In the genomic region with DNA sequence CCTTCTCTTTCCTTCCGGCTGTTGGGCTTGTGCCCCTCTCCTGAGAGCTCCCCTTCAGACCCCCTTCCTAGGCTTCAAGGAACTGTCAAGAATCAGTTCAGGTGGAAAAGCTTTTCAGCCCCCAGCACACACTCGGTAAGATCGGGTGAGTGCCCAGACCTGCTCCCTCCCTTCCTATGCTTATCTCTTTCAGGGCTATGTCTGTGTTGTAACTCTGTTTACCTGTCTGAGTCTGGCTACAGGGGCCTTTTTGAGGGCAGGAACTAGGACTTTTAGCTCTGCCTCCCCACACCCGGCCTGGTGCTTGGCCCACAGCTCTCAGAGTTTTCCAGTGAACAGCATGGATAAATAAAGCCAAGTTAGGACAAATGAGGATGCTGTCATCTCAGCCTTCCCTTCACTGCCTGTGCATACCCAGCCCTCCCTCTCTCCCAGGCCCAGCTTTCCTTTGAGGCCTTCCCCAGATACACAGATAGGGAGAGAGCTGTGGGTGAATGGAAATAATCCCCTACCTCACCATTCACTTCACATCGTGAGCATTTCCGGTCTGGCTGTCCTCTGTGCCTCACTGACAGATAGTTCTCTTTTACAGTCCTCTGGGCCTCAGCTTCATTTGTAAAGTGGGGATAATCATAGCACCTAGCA, we compare ENCODE assay signal across 1 cellular context.
TF ChIP-seq lines count a peak whose summit lies in the region.

No MANE protein-coding gene starts in this region.

TF ChIP-seq in HepG2, 621 proteins besides CTCF, POLR2A, EP300 and RAD21 (continued from another document and continues in another):
- TF ChIP-seq, protein P1, sequence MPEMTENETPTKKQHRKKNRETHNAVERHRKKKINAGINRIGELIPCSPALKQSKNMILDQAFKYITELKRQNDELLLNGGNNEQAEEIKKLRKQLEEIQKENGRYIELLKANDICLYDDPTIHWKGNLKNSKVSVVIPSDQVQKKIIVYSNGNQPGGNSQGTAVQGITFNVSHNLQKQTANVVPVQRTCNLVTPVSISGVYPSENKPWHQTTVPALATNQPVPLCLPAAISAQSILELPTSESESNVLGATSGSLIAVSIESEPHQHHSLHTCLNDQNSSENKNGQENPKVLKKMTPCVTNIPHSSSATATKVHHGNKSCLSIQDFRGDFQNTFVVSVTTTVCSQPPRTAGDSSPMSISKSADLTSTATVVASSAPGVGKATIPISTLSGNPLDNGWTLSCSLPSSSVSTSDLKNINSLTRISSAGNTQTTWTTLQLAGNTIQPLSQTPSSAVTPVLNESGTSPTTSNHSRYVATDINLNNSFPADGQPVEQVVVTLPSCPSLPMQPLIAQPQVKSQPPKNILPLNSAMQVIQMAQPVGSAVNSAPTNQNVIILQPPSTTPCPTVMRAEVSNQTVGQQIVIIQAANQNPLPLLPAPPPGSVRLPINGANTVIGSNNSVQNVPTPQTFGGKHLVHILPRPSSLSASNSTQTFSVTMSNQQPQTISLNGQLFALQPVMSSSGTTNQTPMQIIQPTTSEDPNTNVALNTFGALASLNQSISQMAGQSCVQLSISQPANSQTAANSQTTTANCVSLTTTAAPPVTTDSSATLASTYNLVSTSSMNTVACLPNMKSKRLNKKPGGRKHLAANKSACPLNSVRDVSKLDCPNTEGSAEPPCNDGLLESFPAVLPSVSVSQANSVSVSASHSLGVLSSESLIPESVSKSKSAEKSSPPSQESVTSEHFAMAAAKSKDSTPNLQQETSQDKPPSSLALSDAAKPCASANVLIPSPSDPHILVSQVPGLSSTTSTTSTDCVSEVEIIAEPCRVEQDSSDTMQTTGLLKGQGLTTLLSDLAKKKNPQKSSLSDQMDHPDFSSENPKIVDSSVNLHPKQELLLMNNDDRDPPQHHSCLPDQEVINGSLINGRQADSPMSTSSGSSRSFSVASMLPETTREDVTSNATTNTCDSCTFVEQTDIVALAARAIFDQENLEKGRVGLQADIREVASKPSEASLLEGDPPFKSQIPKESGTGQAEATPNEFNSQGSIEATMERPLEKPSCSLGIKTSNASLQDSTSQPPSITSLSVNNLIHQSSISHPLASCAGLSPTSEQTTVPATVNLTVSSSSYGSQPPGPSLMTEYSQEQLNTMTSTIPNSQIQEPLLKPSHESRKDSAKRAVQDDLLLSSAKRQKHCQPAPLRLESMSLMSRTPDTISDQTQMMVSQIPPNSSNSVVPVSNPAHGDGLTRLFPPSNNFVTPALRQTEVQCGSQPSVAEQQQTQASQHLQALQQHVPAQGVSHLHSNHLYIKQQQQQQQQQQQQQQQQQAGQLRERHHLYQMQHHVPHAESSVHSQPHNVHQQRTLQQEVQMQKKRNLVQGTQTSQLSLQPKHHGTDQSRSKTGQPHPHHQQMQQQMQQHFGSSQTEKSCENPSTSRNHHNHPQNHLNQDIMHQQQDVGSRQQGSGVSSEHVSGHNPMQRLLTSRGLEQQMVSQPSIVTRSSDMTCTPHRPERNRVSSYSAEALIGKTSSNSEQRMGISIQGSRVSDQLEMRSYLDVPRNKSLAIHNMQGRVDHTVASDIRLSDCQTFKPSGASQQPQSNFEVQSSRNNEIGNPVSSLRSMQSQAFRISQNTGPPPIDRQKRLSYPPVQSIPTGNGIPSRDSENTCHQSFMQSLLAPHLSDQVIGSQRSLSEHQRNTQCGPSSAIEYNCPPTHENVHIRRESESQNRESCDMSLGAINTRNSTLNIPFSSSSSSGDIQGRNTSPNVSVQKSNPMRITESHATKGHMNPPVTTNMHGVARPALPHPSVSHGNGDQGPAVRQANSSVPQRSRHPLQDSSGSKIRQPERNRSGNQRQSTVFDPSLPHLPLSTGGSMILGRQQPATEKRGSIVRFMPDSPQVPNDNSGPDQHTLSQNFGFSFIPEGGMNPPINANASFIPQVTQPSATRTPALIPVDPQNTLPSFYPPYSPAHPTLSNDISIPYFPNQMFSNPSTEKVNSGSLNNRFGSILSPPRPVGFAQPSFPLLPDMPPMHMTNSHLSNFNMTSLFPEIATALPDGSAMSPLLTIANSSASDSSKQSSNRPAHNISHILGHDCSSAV (CRISPR knock-in tag; IDR thresholded peaks at IDR 0.05; ENCODE audit: borderline replicate concordance), result 0 out of 2 replicates have a peak, but pooled peaks have one; percentile 35
- TF ChIP-seq BRD4 (CRISPR knock-in tag; IDR thresholded peaks at IDR 0.05) (0 out of 2 replicates have a peak, but pooled peaks have one; percentile 27), NBN (conservative IDR thresholded peaks at IDR 0.05) (no peak), ZFP91 (CRISPR knock-in tag; IDR thresholded peaks at IDR 0.05; ENCODE audit: borderline replicate concordance) (peak; percentile 71), NFKB2 (CRISPR knock-in tag; IDR thresholded peaks at IDR 0.05; ENCODE audit: borderline replicate concordance) (no peak), MZF1 (CRISPR knock-in tag; IDR thresholded peaks at IDR 0.05; ENCODE audit: borderline replicate concordance) (no peak), ZSCAN22 (CRISPR knock-in tag; IDR thresholded peaks at IDR 0.05) (no peak), NFE2 (CRISPR knock-in tag; IDR thresholded peaks at IDR 0.05) (no peak), TBX2 (CRISPR knock-in tag; IDR thresholded peaks at IDR 0.05; ENCODE audit: borderline replicate concordance) (no peak; the same call in 1 of the 2 replicates), TP53 (CRISPR knock-in tag; conservative IDR thresholded peaks at IDR 0.05) (no peak), GATAD2A (CRISPR knock-in tag; IDR thresholded peaks at IDR 0.05) (peak; percentile 95), ERF (CRISPR knock-in tag; IDR thresholded peaks at IDR 0.05) (peak; percentile 85), NCOA1 (CRISPR knock-in tag; IDR thresholded peaks at IDR 0.05) (no peak), SRSF4 (IDR thresholded peaks at IDR 0.05; ENCODE audit: low read depth, low read length, poor library complexity, severe bottlenecking) (no peak), ZNF878 (CRISPR knock-in tag; IDR thresholded peaks at IDR 0.05) (peak; percentile 70; the same call in 1 of the 2 replicates), ZNF660 (CRISPR knock-in tag; IDR thresholded peaks at IDR 0.05; ENCODE audit: borderline replicate concordance, low read depth) (no peak), MXD4 (CRISPR knock-in tag; IDR thresholded peaks at IDR 0.05) (no peak), ZFP36L1 (CRISPR knock-in tag; IDR thresholded peaks at IDR 0.05) (peak; percentile 67; the same call in 1 of the 2 replicates), PHF20 (CRISPR knock-in tag; IDR thresholded peaks at IDR 0.05) (peak; percentile 51), ZNF883 (CRISPR knock-in tag; IDR thresholded peaks at IDR 0.05; ENCODE audit: not compliant biosample characterization) (no peak), MIXL1 (CRISPR knock-in tag; IDR thresholded peaks at IDR 0.05) (peak; percentile 58; the same call in 1 of the 2 replicates), ZNF256 (CRISPR knock-in tag; conservative IDR thresholded peaks at IDR 0.05) (0 out of 2 replicates have a peak, but pooled peaks have one; percentile 51), NFATC3 (CRISPR knock-in tag; IDR thresholded peaks at IDR 0.05) (no peak), RFX1 (IDR thresholded peaks at IDR 0.05) (no peak), REPIN1 (CRISPR knock-in tag; IDR thresholded peaks at IDR 0.05; ENCODE audit: borderline replicate concordance, low read depth) (peak; percentile 37; the same call in 1 of the 2 replicates), U2AF1 (optimal IDR thresholded peaks at IDR 0.05; ENCODE audit: low read depth, low read length) (no peak), MEIS2 (CRISPR knock-in tag; IDR thresholded peaks at IDR 0.05) (peak; percentile 71; the same call in 1 of the 2 replicates), ZBTB21 (CRISPR knock-in tag; IDR thresholded peaks at IDR 0.05) (no peak), MAZ (IDR thresholded peaks at IDR 0.05; ENCODE audit: borderline replicate concordance, low read depth, low read length) (no peak), MAZ (CRISPR knock-in tag; IDR thresholded peaks at IDR 0.05; ENCODE audit: low read depth) (no peak; the same call in 1 of the 2 replicates), NFIB (CRISPR knock-in tag; IDR thresholded peaks at IDR 0.05; ENCODE audit: borderline replicate concordance) (no peak), CBX5 (CRISPR knock-in tag; IDR thresholded peaks at IDR 0.05; ENCODE audit: borderline replicate concordance) (peak; percentile 72; the same call in 1 of the 2 replicates), ZNF431 (CRISPR knock-in tag; IDR thresholded peaks at IDR 0.05; ENCODE audit: borderline replicate concordance, low read depth) (no peak; the same call in 1 of the 2 replicates), JUND (CRISPR knock-in tag; IDR thresholded peaks at IDR 0.05) (no peak), ZNF329 (CRISPR knock-in tag; IDR thresholded peaks at IDR 0.05; ENCODE audit: low read depth) (no peak), HHEX (CRISPR knock-in tag; IDR thresholded peaks at IDR 0.05) (no peak), ZNF773 (CRISPR knock-in tag; IDR thresholded peaks at IDR 0.05; ENCODE audit: borderline replicate concordance) (no peak)
- TF ChIP-seq, protein P2, sequence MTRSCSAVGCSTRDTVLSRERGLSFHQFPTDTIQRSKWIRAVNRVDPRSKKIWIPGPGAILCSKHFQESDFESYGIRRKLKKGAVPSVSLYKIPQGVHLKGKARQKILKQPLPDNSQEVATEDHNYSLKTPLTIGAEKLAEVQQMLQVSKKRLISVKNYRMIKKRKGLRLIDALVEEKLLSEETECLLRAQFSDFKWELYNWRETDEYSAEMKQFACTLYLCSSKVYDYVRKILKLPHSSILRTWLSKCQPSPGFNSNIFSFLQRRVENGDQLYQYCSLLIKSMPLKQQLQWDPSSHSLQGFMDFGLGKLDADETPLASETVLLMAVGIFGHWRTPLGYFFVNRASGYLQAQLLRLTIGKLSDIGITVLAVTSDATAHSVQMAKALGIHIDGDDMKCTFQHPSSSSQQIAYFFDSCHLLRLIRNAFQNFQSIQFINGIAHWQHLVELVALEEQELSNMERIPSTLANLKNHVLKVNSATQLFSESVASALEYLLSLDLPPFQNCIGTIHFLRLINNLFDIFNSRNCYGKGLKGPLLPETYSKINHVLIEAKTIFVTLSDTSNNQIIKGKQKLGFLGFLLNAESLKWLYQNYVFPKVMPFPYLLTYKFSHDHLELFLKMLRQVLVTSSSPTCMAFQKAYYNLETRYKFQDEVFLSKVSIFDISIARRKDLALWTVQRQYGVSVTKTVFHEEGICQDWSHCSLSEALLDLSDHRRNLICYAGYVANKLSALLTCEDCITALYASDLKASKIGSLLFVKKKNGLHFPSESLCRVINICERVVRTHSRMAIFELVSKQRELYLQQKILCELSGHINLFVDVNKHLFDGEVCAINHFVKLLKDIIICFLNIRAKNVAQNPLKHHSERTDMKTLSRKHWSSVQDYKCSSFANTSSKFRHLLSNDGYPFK (CRISPR knock-in tag; IDR thresholded peaks at IDR 0.05; ENCODE audit: borderline replicate concordance), result no peak; the same call in 1 of the 2 replicates
- TF ChIP-seq, protein P3, sequence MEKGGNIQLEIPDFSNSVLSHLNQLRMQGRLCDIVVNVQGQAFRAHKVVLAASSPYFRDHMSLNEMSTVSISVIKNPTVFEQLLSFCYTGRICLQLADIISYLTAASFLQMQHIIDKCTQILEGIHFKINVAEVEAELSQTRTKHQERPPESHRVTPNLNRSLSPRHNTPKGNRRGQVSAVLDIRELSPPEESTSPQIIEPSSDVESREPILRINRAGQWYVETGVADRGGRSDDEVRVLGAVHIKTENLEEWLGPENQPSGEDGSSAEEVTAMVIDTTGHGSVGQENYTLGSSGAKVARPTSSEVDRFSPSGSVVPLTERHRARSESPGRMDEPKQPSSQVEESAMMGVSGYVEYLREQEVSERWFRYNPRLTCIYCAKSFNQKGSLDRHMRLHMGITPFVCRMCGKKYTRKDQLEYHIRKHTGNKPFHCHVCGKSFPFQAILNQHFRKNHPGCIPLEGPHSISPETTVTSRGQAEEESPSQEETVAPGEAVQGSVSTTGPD (CRISPR knock-in tag; IDR thresholded peaks at IDR 0.05), result no peak
- TF ChIP-seq, protein P4, sequence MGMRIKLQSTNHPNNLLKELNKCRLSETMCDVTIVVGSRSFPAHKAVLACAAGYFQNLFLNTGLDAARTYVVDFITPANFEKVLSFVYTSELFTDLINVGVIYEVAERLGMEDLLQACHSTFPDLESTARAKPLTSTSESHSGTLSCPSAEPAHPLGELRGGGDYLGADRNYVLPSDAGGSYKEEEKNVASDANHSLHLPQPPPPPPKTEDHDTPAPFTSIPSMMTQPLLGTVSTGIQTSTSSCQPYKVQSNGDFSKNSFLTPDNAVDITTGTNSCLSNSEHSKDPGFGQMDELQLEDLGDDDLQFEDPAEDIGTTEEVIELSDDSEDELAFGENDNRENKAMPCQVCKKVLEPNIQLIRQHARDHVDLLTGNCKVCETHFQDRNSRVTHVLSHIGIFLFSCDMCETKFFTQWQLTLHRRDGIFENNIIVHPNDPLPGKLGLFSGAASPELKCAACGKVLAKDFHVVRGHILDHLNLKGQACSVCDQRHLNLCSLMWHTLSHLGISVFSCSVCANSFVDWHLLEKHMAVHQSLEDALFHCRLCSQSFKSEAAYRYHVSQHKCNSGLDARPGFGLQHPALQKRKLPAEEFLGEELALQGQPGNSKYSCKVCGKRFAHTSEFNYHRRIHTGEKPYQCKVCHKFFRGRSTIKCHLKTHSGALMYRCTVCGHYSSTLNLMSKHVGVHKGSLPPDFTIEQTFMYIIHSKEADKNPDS (CRISPR knock-in tag; IDR thresholded peaks at IDR 0.05), result no peak
- TF ChIP-seq, protein P5, sequence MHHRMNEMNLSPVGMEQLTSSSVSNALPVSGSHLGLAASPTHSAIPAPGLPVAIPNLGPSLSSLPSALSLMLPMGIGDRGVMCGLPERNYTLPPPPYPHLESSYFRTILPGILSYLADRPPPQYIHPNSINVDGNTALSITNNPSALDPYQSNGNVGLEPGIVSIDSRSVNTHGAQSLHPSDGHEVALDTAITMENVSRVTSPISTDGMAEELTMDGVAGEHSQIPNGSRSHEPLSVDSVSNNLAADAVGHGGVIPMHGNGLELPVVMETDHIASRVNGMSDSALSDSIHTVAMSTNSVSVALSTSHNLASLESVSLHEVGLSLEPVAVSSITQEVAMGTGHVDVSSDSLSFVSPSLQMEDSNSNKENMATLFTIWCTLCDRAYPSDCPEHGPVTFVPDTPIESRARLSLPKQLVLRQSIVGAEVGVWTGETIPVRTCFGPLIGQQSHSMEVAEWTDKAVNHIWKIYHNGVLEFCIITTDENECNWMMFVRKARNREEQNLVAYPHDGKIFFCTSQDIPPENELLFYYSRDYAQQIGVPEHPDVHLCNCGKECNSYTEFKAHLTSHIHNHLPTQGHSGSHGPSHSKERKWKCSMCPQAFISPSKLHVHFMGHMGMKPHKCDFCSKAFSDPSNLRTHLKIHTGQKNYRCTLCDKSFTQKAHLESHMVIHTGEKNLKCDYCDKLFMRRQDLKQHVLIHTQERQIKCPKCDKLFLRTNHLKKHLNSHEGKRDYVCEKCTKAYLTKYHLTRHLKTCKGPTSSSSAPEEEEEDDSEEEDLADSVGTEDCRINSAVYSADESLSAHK (CRISPR knock-in tag; IDR thresholded peaks at IDR 0.05; ENCODE audit: borderline replicate concordance), result no peak
